ENCODE assay signal across 1 cellular context in the genomic region with DNA sequence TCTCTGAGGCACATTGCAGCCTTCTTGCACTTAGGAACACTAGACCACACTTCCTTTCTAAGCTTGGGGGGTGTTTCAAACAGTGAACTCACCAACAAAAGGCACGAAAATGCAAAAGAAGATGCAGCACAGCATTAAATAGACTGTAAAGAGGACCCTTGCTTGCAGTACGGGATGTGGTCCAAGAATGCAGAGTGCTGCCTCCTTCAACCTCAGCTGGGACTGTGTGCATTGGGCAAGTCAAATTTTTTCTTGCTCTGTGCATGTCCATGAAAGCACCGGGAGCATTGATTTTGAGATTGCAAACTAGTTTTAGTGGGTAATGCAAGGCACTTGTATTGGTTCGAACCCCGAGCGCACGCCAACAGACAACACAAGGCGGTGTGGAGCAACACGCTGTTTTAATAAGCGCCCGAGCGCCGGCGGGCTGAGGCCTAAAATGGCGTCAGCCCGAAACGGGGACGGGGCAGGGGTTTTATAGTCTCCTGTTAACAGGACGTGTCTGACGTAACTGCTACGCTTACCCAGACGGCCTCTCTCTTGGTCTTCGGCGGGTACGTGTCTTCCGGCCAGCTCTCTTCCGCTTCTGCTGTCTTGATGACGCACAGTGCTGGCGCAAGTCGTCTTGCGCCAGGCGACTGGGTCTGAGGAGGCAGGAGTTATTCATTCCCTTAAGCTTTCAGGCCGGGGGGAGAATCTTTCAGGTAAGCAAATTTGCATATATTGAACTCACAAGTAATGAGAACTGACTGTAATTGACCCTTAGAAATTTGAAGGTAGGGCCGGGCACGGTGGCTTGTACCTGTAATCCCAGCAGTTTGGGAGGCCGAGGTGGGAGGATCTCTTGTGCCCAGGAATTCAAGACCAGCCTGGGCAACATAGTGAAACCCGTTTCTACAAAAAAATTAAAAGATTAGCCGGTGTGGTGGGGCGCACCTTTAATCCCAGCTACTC.
TF ChIP-seq lines count a peak whose summit lies in the region.

No MANE protein-coding gene starts in this region.

TF ChIP-seq in K562, 482 proteins besides CTCF, POLR2A, EP300 and RAD21 (continued from another document and continues in another):
- TF ChIP-seq KDM2B (CRISPR knock-in tag; IDR thresholded peaks at IDR 0.05) (no peak), NR3C1 (CRISPR knock-in tag; IDR thresholded peaks at IDR 0.05) (no peak), CBFB (CRISPR knock-in tag; IDR thresholded peaks at IDR 0.05) (no peak), PTBP1 (IDR thresholded peaks at IDR 0.05; ENCODE audit: low read depth, low read length) (no peak), ZC3H11A (IDR thresholded peaks at IDR 0.05; ENCODE audit: low read depth, low read length) (no peak), MEF2A (IDR thresholded peaks at IDR 0.05; ENCODE audit: control insufficient read depth, low read depth, low read length) (no peak), POLR2B (IDR thresholded peaks at IDR 0.05; ENCODE audit: low read depth, partially characterized antibody) (peak; percentile 69), KAT8 (IDR thresholded peaks at IDR 0.05; ENCODE audit: low read depth) (peak; percentile 32; the same call in 1 of the 2 replicates), ETV1 (tag; conservative IDR thresholded peaks at IDR 0.05; ENCODE audit: low read depth) (peak; percentile 51; the same call in 1 of the 2 replicates), POLR2H (tag; IDR thresholded peaks at IDR 0.05; ENCODE audit: low read depth) (peak; percentile 79), ZNF518B (CRISPR knock-in tag; IDR thresholded peaks at IDR 0.05) (no peak), SNRNP70 (optimal IDR thresholded peaks at IDR 0.05; ENCODE audit: low read depth, low read length) (no peak), SMARCA4 (IDR thresholded peaks at IDR 0.05) (no peak), ZNF384 (IDR thresholded peaks at IDR 0.05; ENCODE audit: low read depth, low read length) (no peak), NBN (IDR thresholded peaks at IDR 0.05; ENCODE audit: low read depth) (0 out of 2 replicates have a peak, but pooled peaks have one; percentile 40), HCFC1 (IDR thresholded peaks at IDR 0.05; ENCODE audit: low read depth, low read length) (peak; percentile 50; the same call in 1 of the 2 replicates), ZBTB17 (CRISPR knock-in tag; IDR thresholded peaks at IDR 0.05) (no peak), PCBP1 (IDR thresholded peaks at IDR 0.05; ENCODE audit: low read depth, low read length, poor library complexity, severe bottlenecking) (no peak), YY1 (IDR thresholded peaks at IDR 0.05; ENCODE audit: borderline replicate concordance in 1 of 3, control insufficient read depth in 1 of 3, extremely low read depth in 1 of 3, insufficient read depth in 3 of 3, insufficient read length in 1 of 3, insufficient replicate concordance in 2 of 3, low read depth in 1 of 3, low read length in 2 of 3) (peak; percentile 25 to 93 (median 81)), E2F4 (CRISPR knock-in tag; IDR thresholded peaks at IDR 0.05; ENCODE audit: low read depth) (no peak), ZNF140 (CRISPR knock-in tag; IDR thresholded peaks at IDR 0.05) (no peak), ZNF232 (CRISPR knock-in tag; IDR thresholded peaks at IDR 0.05) (no peak), ATF7 (IDR thresholded peaks at IDR 0.05) (peak; percentile 85), VEZF1 (CRISPR knock-in tag; IDR thresholded peaks at IDR 0.05) (peak; percentile 67), SIN3A (IDR thresholded peaks at IDR 0.05; ENCODE audit: borderline replicate concordance in 2 of 2, control insufficient read depth in 1 of 2, low read depth in 2 of 2, low read length in 2 of 2) (no peak), CREB1 (IDR thresholded peaks at IDR 0.05) (peak; percentile 97), CREB1 (CRISPR knock-in tag; IDR thresholded peaks at IDR 0.05) (peak; percentile 94), MCM2 (IDR thresholded peaks at IDR 0.05; ENCODE audit: low read depth) (no peak), TARDBP (IDR thresholded peaks at IDR 0.05) (peak; percentile 90), NCOR1 (IDR thresholded peaks at IDR 0.05) (no peak), SIX5 (IDR thresholded peaks at IDR 0.05; ENCODE audit: borderline replicate concordance in 1 of 2, insufficient read depth in 1 of 2, low read depth in 1 of 2, low read length in 2 of 2) (no peak), ZZZ3 (IDR thresholded peaks at IDR 0.05) (no peak), JUN (IDR thresholded peaks at IDR 0.05; ENCODE audit: borderline replicate concordance, low read depth, low read length) (no peak), JUN (CRISPR knock-in tag; IDR thresholded peaks at IDR 0.05; ENCODE audit: borderline replicate concordance) (no peak), ZC3H8 (IDR thresholded peaks at IDR 0.05) (no peak), ZNF780A (CRISPR knock-in tag; IDR thresholded peaks at IDR 0.05) (no peak), PHF8 (IDR thresholded peaks at IDR 0.05; ENCODE audit: borderline replicate concordance, low read length) (peak; percentile 79; the same call in 1 of the 2 replicates), ZMIZ1 (IDR thresholded peaks at IDR 0.05; ENCODE audit: low read depth in 2 of 2, low read length in 2 of 2) (no peak), TAF7 (tag; IDR thresholded peaks at IDR 0.05) (0 out of 2 replicates have a peak, but pooled peaks have one; percentile 29), ZNF707 (CRISPR knock-in tag; conservative IDR thresholded peaks at IDR 0.05) (no peak), ZFP30 (CRISPR knock-in tag; IDR thresholded peaks at IDR 0.05; ENCODE audit: borderline replicate concordance) (no peak), MAZ (CRISPR knock-in tag; conservative IDR thresholded peaks at IDR 0.05 in 1 of 2, IDR thresholded peaks at IDR 0.05 in 1 of 2) (peak; percentile 73 to 90)
- TF ChIP-seq, protein P1, sequence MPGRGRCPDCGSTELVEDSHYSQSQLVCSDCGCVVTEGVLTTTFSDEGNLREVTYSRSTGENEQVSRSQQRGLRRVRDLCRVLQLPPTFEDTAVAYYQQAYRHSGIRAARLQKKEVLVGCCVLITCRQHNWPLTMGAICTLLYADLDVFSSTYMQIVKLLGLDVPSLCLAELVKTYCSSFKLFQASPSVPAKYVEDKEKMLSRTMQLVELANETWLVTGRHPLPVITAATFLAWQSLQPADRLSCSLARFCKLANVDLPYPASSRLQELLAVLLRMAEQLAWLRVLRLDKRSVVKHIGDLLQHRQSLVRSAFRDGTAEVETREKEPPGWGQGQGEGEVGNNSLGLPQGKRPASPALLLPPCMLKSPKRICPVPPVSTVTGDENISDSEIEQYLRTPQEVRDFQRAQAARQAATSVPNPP (IDR thresholded peaks at IDR 0.05; ENCODE audit: borderline replicate concordance, insufficient read depth, insufficient read length), result no peak
- TF ChIP-seq, protein P2, sequence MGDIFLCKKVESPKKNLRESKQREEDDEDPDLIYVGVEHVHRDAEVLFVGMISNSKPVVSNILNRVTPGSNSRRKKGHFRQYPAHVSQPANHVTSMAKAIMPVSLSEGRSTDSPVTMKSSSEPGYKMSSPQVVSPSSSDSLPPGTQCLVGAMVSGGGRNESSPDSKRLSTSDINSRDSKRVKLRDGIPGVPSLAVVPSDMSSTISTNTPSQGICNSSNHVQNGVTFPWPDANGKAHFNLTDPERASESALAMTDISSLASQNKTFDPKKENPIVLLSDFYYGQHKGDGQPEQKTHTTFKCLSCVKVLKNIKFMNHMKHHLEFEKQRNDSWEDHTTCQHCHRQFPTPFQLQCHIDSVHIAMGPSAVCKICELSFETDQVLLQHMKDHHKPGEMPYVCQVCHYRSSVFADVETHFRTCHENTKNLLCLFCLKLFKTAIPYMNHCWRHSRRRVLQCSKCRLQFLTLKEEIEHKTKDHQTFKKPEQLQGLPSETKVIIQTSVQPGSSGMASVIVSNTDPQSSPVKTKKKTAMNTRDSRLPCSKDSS (IDR thresholded peaks at IDR 0.05; ENCODE audit: low read depth, partially characterized antibody), result no peak
- TF ChIP-seq, protein P3, sequence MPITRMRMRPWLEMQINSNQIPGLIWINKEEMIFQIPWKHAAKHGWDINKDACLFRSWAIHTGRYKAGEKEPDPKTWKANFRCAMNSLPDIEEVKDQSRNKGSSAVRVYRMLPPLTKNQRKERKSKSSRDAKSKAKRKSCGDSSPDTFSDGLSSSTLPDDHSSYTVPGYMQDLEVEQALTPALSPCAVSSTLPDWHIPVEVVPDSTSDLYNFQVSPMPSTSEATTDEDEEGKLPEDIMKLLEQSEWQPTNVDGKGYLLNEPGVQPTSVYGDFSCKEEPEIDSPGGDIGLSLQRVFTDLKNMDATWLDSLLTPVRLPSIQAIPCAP (CRISPR knock-in tag; IDR thresholded peaks at IDR 0.05; ENCODE audit: borderline replicate concordance), result no peak
- TF ChIP-seq, protein P4, sequence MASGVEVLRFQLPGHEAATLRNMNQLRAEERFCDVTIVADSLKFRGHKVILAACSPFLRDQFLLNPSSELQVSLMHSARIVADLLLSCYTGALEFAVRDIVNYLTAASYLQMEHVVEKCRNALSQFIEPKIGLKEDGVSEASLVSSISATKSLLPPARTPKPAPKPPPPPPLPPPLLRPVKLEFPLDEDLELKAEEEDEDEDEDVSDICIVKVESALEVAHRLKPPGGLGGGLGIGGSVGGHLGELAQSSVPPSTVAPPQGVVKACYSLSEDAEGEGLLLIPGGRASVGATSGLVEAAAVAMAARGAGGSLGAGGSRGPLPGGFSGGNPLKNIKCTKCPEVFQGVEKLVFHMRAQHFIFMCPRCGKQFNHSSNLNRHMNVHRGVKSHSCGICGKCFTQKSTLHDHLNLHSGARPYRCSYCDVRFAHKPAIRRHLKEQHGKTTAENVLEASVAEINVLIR (CRISPR knock-in tag; IDR thresholded peaks at IDR 0.05), result peak; percentile 87
- TF ChIP-seq, protein P5, sequence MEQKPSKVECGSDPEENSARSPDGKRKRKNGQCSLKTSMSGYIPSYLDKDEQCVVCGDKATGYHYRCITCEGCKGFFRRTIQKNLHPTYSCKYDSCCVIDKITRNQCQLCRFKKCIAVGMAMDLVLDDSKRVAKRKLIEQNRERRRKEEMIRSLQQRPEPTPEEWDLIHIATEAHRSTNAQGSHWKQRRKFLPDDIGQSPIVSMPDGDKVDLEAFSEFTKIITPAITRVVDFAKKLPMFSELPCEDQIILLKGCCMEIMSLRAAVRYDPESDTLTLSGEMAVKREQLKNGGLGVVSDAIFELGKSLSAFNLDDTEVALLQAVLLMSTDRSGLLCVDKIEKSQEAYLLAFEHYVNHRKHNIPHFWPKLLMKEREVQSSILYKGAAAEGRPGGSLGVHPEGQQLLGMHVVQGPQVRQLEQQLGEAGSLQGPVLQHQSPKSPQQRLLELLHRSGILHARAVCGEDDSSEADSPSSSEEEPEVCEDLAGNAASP (IDR thresholded peaks at IDR 0.05), result no peak
